Comparison of ENCODE assay signal across 8 cellular contexts in the genomic region with DNA sequence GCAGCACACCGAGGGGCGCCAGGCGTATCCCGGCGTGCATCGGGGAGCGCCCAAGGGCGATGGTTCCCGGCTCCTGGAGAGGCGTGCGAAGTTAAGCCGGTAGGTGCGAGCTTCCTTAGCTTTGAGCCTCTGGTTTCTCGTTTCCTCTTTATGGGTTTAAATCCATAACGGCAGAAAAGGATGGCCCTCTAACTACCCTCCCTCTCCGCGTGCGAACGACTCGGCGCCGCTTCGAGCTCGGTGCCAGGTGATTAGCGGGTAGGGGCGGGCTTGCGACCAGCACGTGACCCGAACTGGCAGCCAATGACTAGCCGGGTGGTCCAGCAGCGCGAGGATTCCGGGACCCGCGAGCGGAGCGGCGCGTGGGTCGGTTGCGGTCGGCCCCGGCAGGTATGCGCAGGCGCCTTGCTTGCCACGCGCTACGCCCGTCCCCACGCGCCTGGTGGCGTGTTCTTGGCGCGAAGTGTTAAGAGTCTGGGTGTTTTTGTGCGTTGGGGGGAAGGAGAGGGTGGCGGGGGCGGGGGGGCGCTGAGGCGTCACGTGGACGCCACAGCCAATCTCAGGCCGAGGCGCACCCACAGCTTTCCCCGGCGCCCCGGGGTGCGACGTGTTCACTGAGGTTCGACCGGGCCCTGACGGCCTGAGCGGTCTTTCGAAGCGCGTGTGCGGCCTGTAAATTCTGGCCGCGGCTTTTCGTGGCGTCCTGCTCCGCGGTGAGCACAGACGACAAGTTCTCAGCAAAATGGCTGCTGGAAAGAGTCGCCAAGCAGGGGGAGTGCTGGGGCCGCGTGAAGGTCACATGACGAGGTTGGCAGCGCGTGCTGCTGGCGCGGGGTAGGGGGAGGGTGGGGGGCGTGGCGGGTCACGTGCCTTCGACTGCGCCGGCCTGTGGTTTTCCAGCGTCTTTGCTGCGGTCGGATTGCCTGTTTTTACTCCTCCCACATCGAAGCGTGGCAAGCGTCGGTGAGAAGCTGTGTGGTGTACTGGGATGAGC. TPM values are rescaled to one million over a fixed set of nuclear protein-coding genes. Genes with fewer than 3 reads are reported as not detected.
A peak's percentile ranks its signal among the peaks of the same experiment; 100 is the strongest.
DNase-seq lines count a peak whose midpoint lies in the region; ATAC-seq and TF ChIP-seq lines count a peak whose summit lies in the region.

No MANE protein-coding gene starts in this region.

- H3K27me3 ChIP-seq in fibroblast of lung (ENCODE audit: control insufficient read depth, insufficient read depth, low read length) = no peaks in the 10 kb centered on the region

- H3K36me3 Mint-ChIP-seq in IgD-negative memory B cell (peaks cover 3% of the 10 kb centered on the region), naive B cell (no peaks in the 10 kb centered on the region)
- no peaks in the 10 kb centered on the region for H3K36me3 Mint-ChIP-seq in activated T-helper 2 cell treated with anti-CD3 and anti-CD28 coated beads, Interferon-gamma antibody, Interleukin-2, Interleukin-4, amounts not matched to agents 10 μg/mL and 5 μg/mL and 100 μg/mL, durations not matched to agents 14 hours and 24 hours and 36 hours (ENCODE audit: low read depth)

- DNase-seq in EH (ENCODE audit: low read depth) (peak; percentile 75), RPMI8226 (peak; percentile 15), fibroblast of lung (ENCODE audit: low read depth in 2 of 2) (peak; percentile 89), naive B cell (peak; percentile 67), HT-29 (ENCODE audit: low spot score) (no peak)
- DNase-seq in activated T-helper 2 cell treated with anti-CD3 and anti-CD28 coated beads, Interferon-gamma antibody, Interleukin-2, Interleukin-4, amounts not matched to agents 10 μg/mL and 5 μg/mL and 100 μg/mL, durations not matched to agents 14 hours and 24 hours and 36 hours (ENCODE audit: low spot score) = peak; percentile 71
- DNase-seq in stimulated activated CD8-positive, alpha-beta memory T cell treated with anti-CD3 and anti-CD28 coated beads, Interleukin-7, amount 100 ng/mL, for 1 hour (ENCODE audit: low read depth in 2 of 2) = peak; percentile 38 to 56

- H3K27ac Mint-ChIP-seq in IgD-negative memory B cell (peak overlapping the region; percentile 67 to 76 (median 71)), naive B cell (peak overlapping the region in 5 of 6 donors; percentile 69 to 85 (median 75))
- H3K27ac Mint-ChIP-seq in activated T-helper 2 cell treated with anti-CD3 and anti-CD28 coated beads, Interferon-gamma antibody, Interleukin-2, Interleukin-4, amounts not matched to agents 10 μg/mL and 5 μg/mL and 100 μg/mL, durations not matched to agents 14 hours and 24 hours and 36 hours = peak overlapping the region; percentile 74

- H3K79me2 ChIP-seq in fibroblast of lung (ENCODE audit: control insufficient read depth, insufficient read depth, low read length) = no peaks in the 10 kb centered on the region

- peak overlapping the region; percentile 77 to 89 (median 87) for H3K4me3 Mint-ChIP-seq in IgD-negative memory B cell
- H3K4me3 Mint-ChIP-seq in activated T-helper 2 cell treated with anti-CD3 and anti-CD28 coated beads, Interferon-gamma antibody, Interleukin-2, Interleukin-4, amounts not matched to agents 10 μg/mL and 5 μg/mL and 100 μg/mL, durations not matched to agents 14 hours and 24 hours and 36 hours (ENCODE audit: low read depth) = peak overlapping the region; percentile 76
- peak overlapping the region; percentile 45 to 87 (median 80) for H3K4me3 Mint-ChIP-seq in naive B cell

- peak overlapping the region; percentile 34 to 73 (median 48) for H3K4me3 ChIP-seq in fibroblast of lung (replicated peaks in 1 of 4; ENCODE audit: control extremely low read depth in 1 of 4, insufficient read depth in 1 of 4, low read depth in 3 of 4, low read length in 4 of 4)

- ATAC-seq in naive B cell (ENCODE audit: low read depth in 2 of 2) = peak; percentile 84 to 85

- intact Hi-C loops in activated T-helper 2 cell treated with anti-CD3 and anti-CD28 coated beads, Interferon-gamma antibody, Interleukin-2, Interleukin-4, amounts not matched to agents 10 μg/mL and 5 μg/mL and 100 μg/mL, durations not matched to agents 14 hours and 24 hours and 36 hours (cut with micrococcal nuclease) = loop anchor here (1.0 kb wide), 1 partner anchor 39 kb away; a partner anchor contains a TSS

- no peaks in the 10 kb centered on the region for H4K20me1 ChIP-seq in fibroblast of lung (ENCODE audit: control insufficient read depth, extremely low read depth, insufficient read depth, low read length)

- H3K9ac ChIP-seq in fibroblast of lung (ENCODE audit: insufficient read depth, low read length) = peak overlapping the region; percentile 53

- no peak for TF ChIP-seq CTCF in fibroblast of lung (conservative IDR thresholded peaks at IDR 0.05 in 1 of 2, IDR thresholded peaks at IDR 0.05 in 1 of 2; ENCODE audit: low read depth in 1 of 2, low read length in 2 of 2)

- H3K27me3 Mint-ChIP-seq in IgD-negative memory B cell = peaks cover 2% of the 10 kb centered on the region
- peaks cover 13% of the 10 kb centered on the region for H3K27me3 Mint-ChIP-seq in activated T-helper 2 cell treated with anti-CD3 and anti-CD28 coated beads, Interferon-gamma antibody, Interleukin-2, Interleukin-4, amounts not matched to agents 10 μg/mL and 5 μg/mL and 100 μg/mL, durations not matched to agents 14 hours and 24 hours and 36 hours (ENCODE audit: low read depth)
- H3K27me3 Mint-ChIP-seq in naive B cell = no peaks in the 10 kb centered on the region

- no peaks in the 10 kb centered on the region for H3K36me3 ChIP-seq in fibroblast of lung (ENCODE audit: control insufficient read depth, insufficient read depth, low read length)

- H3K9me3 Mint-ChIP-seq in IgD-negative memory B cell = peaks cover 0 to 3% (median 0%) of the 10 kb centered on the region in 3 donors
- no peaks in the 10 kb centered on the region for H3K9me3 Mint-ChIP-seq in activated T-helper 2 cell treated with anti-CD3 and anti-CD28 coated beads, Interferon-gamma antibody, Interleukin-2, Interleukin-4, amounts not matched to agents 10 μg/mL and 5 μg/mL and 100 μg/mL, durations not matched to agents 14 hours and 24 hours and 36 hours
- peaks cover 0 to 14% (median 4%) of the 10 kb centered on the region in 7 donors for H3K9me3 Mint-ChIP-seq in naive B cell

- no peaks in the 10 kb centered on the region for H3K9me3 ChIP-seq in fibroblast of lung (ENCODE audit: control insufficient read depth, insufficient read depth, low read depth, low read length)

- H3K27ac ChIP-seq in fibroblast of lung (ENCODE audit: insufficient read depth, low read length) = peak overlapping the region; percentile 26

- H3K4me2 ChIP-seq in fibroblast of lung (ENCODE audit: extremely low read depth, insufficient read depth, low read length) = peak overlapping the region; percentile 93

- H2AFZ ChIP-seq in fibroblast of lung (ENCODE audit: low read length) = peak overlapping the region; percentile 80

- H3K4me1 ChIP-seq in fibroblast of lung (ENCODE audit: control insufficient read depth, extremely low read depth, insufficient read depth, low read length) = peaks cover 2% of the 10 kb centered on the region

- peaks cover 0 to 9% (median 7%) of the 10 kb centered on the region in 3 donors for H3K4me1 Mint-ChIP-seq in IgD-negative memory B cell
- peaks cover 8% of the 10 kb centered on the region for H3K4me1 Mint-ChIP-seq in activated T-helper 2 cell treated with anti-CD3 and anti-CD28 coated beads, Interferon-gamma antibody, Interleukin-2, Interleukin-4, amounts not matched to agents 10 μg/mL and 5 μg/mL and 100 μg/mL, durations not matched to agents 14 hours and 24 hours and 36 hours (ENCODE audit: low read depth)
- peaks cover 0 to 16% (median 13%) of the 10 kb centered on the region in 3 donors for H3K4me1 Mint-ChIP-seq in naive B cell

RNA-seq across cellular contexts. Expression of a gene that starts 38.7 kb away (rescaled TPM):
- polyA plus RNA-seq in IgD-negative memory B cell (17.8 TPM), fibroblast of lung (6.1 and 6.5 TPM in 2 replicates), naive B cell (ENCODE audit: low read depth in 6 of 6) (10 to 100 TPM in 5 of 6 donors, 1 to 10 TPM in 1; 2.2 to 30.3 (median 16.9) TPM)
- total RNA-seq in activated T-helper 2 cell treated with anti-CD3 and anti-CD28 coated beads, Interferon-gamma antibody, Interleukin-2, Interleukin-4, amounts not matched to agents 10 μg/mL and 5 μg/mL and 100 μg/mL, durations not matched to agents 14 hours and 24 hours and 36 hours = 37.7 and 38.2 TPM in 2 replicates
- total RNA-seq in fibroblast of lung = 31.6 and 33.7 TPM in 2 replicates
- polyA plus RNA-seq in fibroblast of lung (2012) = 4.9 and 6.1 TPM in 2 replicates
- polyA minus RNA-seq in fibroblast of lung (ENCODE audit: low replicate concordance) = 12.9 and 29.0 TPM in 2 replicates
- total RNA-seq in HT-29 (2014; rRNA removed; shearing (Covaris generic)) = 7.5 and 10.5 TPM in 2 replicates
